In genomic region chr6:126767741-126768140, GRCh38 we compare ENCODE assay signal across 36 cellular contexts.
"Had no signal": no experiment of that assay in that cellular context is flagged by ENCODE, and none has a peak within 500 bp of the region (broad histone marks: within the 10 kb centered on the region; RNA-seq: fewer than 3 reads in every experiment).

No MANE protein-coding gene starts in this region.

- H3K27ac Mint-ChIP-seq: activated CD4-positive, alpha-beta memory T cell treated with anti-CD3 and anti-CD28 coated beads, Interleukin-2, amount 10 ng/mL, durations not matched to agents 7 days and 5 days; activated CD4-positive, alpha-beta T cell treated with anti-CD3 and anti-CD28 coated beads for 36 hours; activated CD4-positive, alpha-beta T cell treated with anti-CD3 and anti-CD28 coated beads, Interleukin-2, amount 10 ng/mL, durations not matched to agents 7 days and 5 days; activated CD8-positive, alpha-beta memory T cell treated with anti-CD3 and anti-CD28 coated beads, Interleukin-2, amount 10 ng/mL, durations not matched to agents 7 days and 5 days; activated CD8-positive, alpha-beta T cell treated with anti-CD3 and anti-CD28 coated beads, Interleukin-2, amount 10 ng/mL, durations not matched to agents 7 days and 5 days; activated naive CD4-positive, alpha-beta T cell treated with anti-CD3 and anti-CD28 coated beads, Interleukin-2, amount 10 ng/mL, durations not matched to agents 7 days and 5 days; activated naive CD4-positive, alpha-beta T cell treated with anti-CD3 and anti-CD28 coated beads, Interleukin-2, amount 50 U/mL, for 24 hours; activated naive CD8-positive, alpha-beta T cell; activated naive CD8-positive, alpha-beta T cell treated with anti-CD3 and anti-CD28 coated beads, Interleukin-2, amount 10 ng/mL, durations not matched to agents 7 days and 5 days; activated naive CD8-positive, alpha-beta T cell treated with anti-CD3 and anti-CD28 coated beads, Interleukin-2, amount 50 U/mL, for 24 hours; activated T-cell treated with anti-CD3 and anti-CD28 coated beads, Interleukin-2, amount 50 U/mL, for 24 hours; activated T-helper 2 cell treated with anti-CD3 and anti-CD28 coated beads, Interferon-gamma antibody, Interleukin-2, Interleukin-4, amounts not matched to agents 10 μg/mL and 5 μg/mL and 100 μg/mL, durations not matched to agents 14 hours and 24 hours and 36 hours; T-helper 1 cell treated with Interleukin-12 subunit alpha and Interleukin-12 subunit beta and Interleukin-4 antibody, amounts not matched to agents 30 μg/mL and 1 μg/mL, for 36 hours; T-helper 2 cell treated with Interferon-gamma antibody and Interleukin-4, amounts not matched to agents 5 μg/mL and 100 μg/mL, for 36 hours had no signal

- H3K4me3 ChIP-seq: adrenal gland, body of pancreas, breast epithelium had no signal

- H3K36me3 Mint-ChIP-seq: activated CD8-positive, alpha-beta memory T cell treated with anti-CD3 and anti-CD28 coated beads, Interleukin-2, amount 10 ng/mL, durations not matched to agents 7 days and 5 days; activated naive CD4-positive, alpha-beta T cell treated with anti-CD3 and anti-CD28 coated beads, Interleukin-2, amount 10 ng/mL, durations not matched to agents 7 days and 5 days; activated naive CD4-positive, alpha-beta T cell treated with anti-CD3 and anti-CD28 coated beads, Interleukin-2, amount 50 U/mL, for 24 hours; activated naive CD8-positive, alpha-beta T cell; activated naive CD8-positive, alpha-beta T cell treated with anti-CD3 and anti-CD28 coated beads, Interleukin-2, amount 10 ng/mL, durations not matched to agents 7 days and 5 days had no signal

- ATAC-seq: activated CD4-positive, alpha-beta T cell treated with anti-CD3 and anti-CD28 coated beads for 36 hours; activated CD4-positive, CD25-positive, alpha-beta regulatory T cell treated with anti-CD3 and anti-CD28 coated beads, Interleukin-2, amount 50 U/mL, for 24 hours; activated CD8-positive, alpha-beta memory T cell treated with anti-CD3 and anti-CD28 coated beads, Interleukin-2, amount 10 ng/mL, durations not matched to agents 7 days and 5 days; activated CD8-positive, alpha-beta T cell treated with anti-CD3 and anti-CD28 coated beads, Interleukin-2, amount 10 ng/mL, durations not matched to agents 7 days and 5 days; activated naive CD8-positive, alpha-beta T cell treated with anti-CD3 and anti-CD28 coated beads, Interleukin-2, amount 50 U/mL, for 24 hours; body of pancreas had no signal

- DNase-seq: activated CD4-positive, alpha-beta memory T cell treated with anti-CD3 and anti-CD28 coated beads, Interleukin-2, amount 10 ng/mL, durations not matched to agents 7 days and 5 days; activated CD4-positive, alpha-beta T cell treated with anti-CD3 and anti-CD28 coated beads for 1 hour; activated CD4-positive, alpha-beta T cell treated with anti-CD3 and anti-CD28 coated beads for 36 hours; activated CD4-positive, alpha-beta T cell treated with anti-CD3 and anti-CD28 coated beads for 48 hours; activated CD4-positive, alpha-beta T cell treated with anti-CD3 and anti-CD28 coated beads, Interleukin-2, amount 10 ng/mL, durations not matched to agents 7 days and 5 days; activated CD4-positive, alpha-beta T cell treated with anti-CD3 and anti-CD28 coated beads, Interleukin-2, amount 50 U/mL, for 48 hours; activated CD4-positive, CD25-positive, alpha-beta regulatory T cell; activated CD8-positive, alpha-beta memory T cell treated with anti-CD3 and anti-CD28 coated beads for 24 hours; activated CD8-positive, alpha-beta memory T cell treated with anti-CD3 and anti-CD28 coated beads, Interleukin-2, amount 10 ng/mL, durations not matched to agents 7 days and 5 days; activated CD8-positive, alpha-beta memory T cell treated with anti-CD3 and anti-CD28 coated beads, Interleukin-2, amount 50 U/mL, for 48 hours; activated CD8-positive, alpha-beta T cell treated with anti-CD3 and anti-CD28 coated beads, Interleukin-2, amount 10 ng/mL, durations not matched to agents 7 days and 5 days; activated effector memory CD4-positive, alpha-beta T cell treated with Interleukin-2 at 50 U/mL for 16 hours; activated gamma-delta T cell; activated naive CD4-positive, alpha-beta T cell treated with anti-CD3 and anti-CD28 coated beads, Interleukin-2, amount 10 ng/mL, durations not matched to agents 7 days and 5 days; activated naive CD4-positive, alpha-beta T cell treated with Interleukin-2 at 50 U/mL for 16 hours; activated naive CD8-positive, alpha-beta T cell treated with anti-CD3 and anti-CD28 coated beads, Interleukin-2, amount 10 ng/mL, durations not matched to agents 7 days and 5 days; activated naive CD8-positive, alpha-beta T cell treated with anti-CD3 and anti-CD28 coated beads, Interleukin-2, amount 50 U/mL, for 24 hours; activated T-cell treated with anti-CD3 and anti-CD28 coated beads, Interleukin-2, amount 50 U/mL, for 24 hours; activated T-cell treated with anti-CD3 and anti-CD28 coated beads, Interleukin-2, amount 50 U/mL, for 48 hours; adrenal gland; amniotic stem cell; aorta; body of pancreas; brain microvascular endothelial cell; central memory CD4-positive, alpha-beta T cell; T-helper 1 cell; T-helper 2 cell; T-helper 9 cell had no signal

- H3K27ac ChIP-seq: adrenal gland, body of pancreas, brain microvascular endothelial cell, breast epithelium, VCaP had no signal

- H3K27me3 Mint-ChIP-seq: activated CD4-positive, alpha-beta memory T cell treated with anti-CD3 and anti-CD28 coated beads, Interleukin-2, amount 10 ng/mL, durations not matched to agents 7 days and 5 days; activated CD8-positive, alpha-beta memory T cell treated with anti-CD3 and anti-CD28 coated beads, Interleukin-2, amount 10 ng/mL, durations not matched to agents 7 days and 5 days; activated naive CD4-positive, alpha-beta T cell treated with anti-CD3 and anti-CD28 coated beads, Interleukin-2, amount 10 ng/mL, durations not matched to agents 7 days and 5 days; activated naive CD4-positive, alpha-beta T cell treated with anti-CD3 and anti-CD28 coated beads, Interleukin-2, amount 50 U/mL, for 24 hours; activated naive CD8-positive, alpha-beta T cell; activated naive CD8-positive, alpha-beta T cell treated with anti-CD3 and anti-CD28 coated beads, Interleukin-2, amount 10 ng/mL, durations not matched to agents 7 days and 5 days; activated naive CD8-positive, alpha-beta T cell treated with anti-CD3 and anti-CD28 coated beads, Interleukin-2, amount 50 U/mL, for 24 hours; activated T-cell treated with anti-CD3 and anti-CD28 coated beads, Interleukin-2, amount 50 U/mL, for 24 hours had no signal

- H3K4me3 Mint-ChIP-seq: activated CD4-positive, alpha-beta memory T cell treated with anti-CD3 and anti-CD28 coated beads, Interleukin-2, amount 10 ng/mL, durations not matched to agents 7 days and 5 days; activated CD4-positive, alpha-beta T cell treated with anti-CD3 and anti-CD28 coated beads for 36 hours; activated CD4-positive, alpha-beta T cell treated with anti-CD3 and anti-CD28 coated beads, Interleukin-2, amount 10 ng/mL, durations not matched to agents 7 days and 5 days; activated CD8-positive, alpha-beta memory T cell treated with anti-CD3 and anti-CD28 coated beads, Interleukin-2, amount 10 ng/mL, durations not matched to agents 7 days and 5 days; activated CD8-positive, alpha-beta T cell treated with anti-CD3 and anti-CD28 coated beads, Interleukin-2, amount 10 ng/mL, durations not matched to agents 7 days and 5 days; activated naive CD4-positive, alpha-beta T cell treated with anti-CD3 and anti-CD28 coated beads, Interleukin-2, amount 10 ng/mL, durations not matched to agents 7 days and 5 days; activated naive CD4-positive, alpha-beta T cell treated with anti-CD3 and anti-CD28 coated beads, Interleukin-2, amount 50 U/mL, for 24 hours; activated naive CD8-positive, alpha-beta T cell; activated naive CD8-positive, alpha-beta T cell treated with anti-CD3 and anti-CD28 coated beads, Interleukin-2, amount 10 ng/mL, durations not matched to agents 7 days and 5 days; activated naive CD8-positive, alpha-beta T cell treated with anti-CD3 and anti-CD28 coated beads, Interleukin-2, amount 50 U/mL, for 24 hours; activated T-cell treated with anti-CD3 and anti-CD28 coated beads, Interleukin-2, amount 50 U/mL, for 24 hours; T-helper 1 cell treated with Interleukin-12 subunit alpha and Interleukin-12 subunit beta and Interleukin-4 antibody, amounts not matched to agents 30 μg/mL and 1 μg/mL, for 36 hours; T-helper 2 cell treated with Interferon-gamma antibody and Interleukin-4, amounts not matched to agents 5 μg/mL and 100 μg/mL, for 36 hours had no signal

- H3K9me3 ChIP-seq: adrenal gland, body of pancreas, breast epithelium had no signal

- H3K36me3 ChIP-seq: adrenal gland, brain microvascular endothelial cell, breast epithelium had no signal

- H3K9me3 Mint-ChIP-seq: activated CD4-positive, alpha-beta T cell treated with anti-CD3 and anti-CD28 coated beads, Interleukin-2, amount 10 ng/mL, durations not matched to agents 7 days and 5 days; activated naive CD4-positive, alpha-beta T cell treated with anti-CD3 and anti-CD28 coated beads, Interleukin-2, amount 10 ng/mL, durations not matched to agents 7 days and 5 days; activated naive CD4-positive, alpha-beta T cell treated with anti-CD3 and anti-CD28 coated beads, Interleukin-2, amount 50 U/mL, for 24 hours; activated naive CD8-positive, alpha-beta T cell treated with anti-CD3 and anti-CD28 coated beads, Interleukin-2, amount 10 ng/mL, durations not matched to agents 7 days and 5 days; activated naive CD8-positive, alpha-beta T cell treated with anti-CD3 and anti-CD28 coated beads, Interleukin-2, amount 50 U/mL, for 24 hours; activated T-helper 2 cell treated with anti-CD3 and anti-CD28 coated beads, Interferon-gamma antibody, Interleukin-2, Interleukin-4, amounts not matched to agents 10 μg/mL and 5 μg/mL and 100 μg/mL, durations not matched to agents 14 hours and 24 hours and 36 hours; T-helper 1 cell treated with Interleukin-12 subunit alpha and Interleukin-12 subunit beta and Interleukin-4 antibody, amounts not matched to agents 30 μg/mL and 1 μg/mL, for 36 hours; T-helper 2 cell treated with Interferon-gamma antibody and Interleukin-4, amounts not matched to agents 5 μg/mL and 100 μg/mL, for 36 hours had no signal

- H3K4me1 Mint-ChIP-seq: activated CD4-positive, alpha-beta memory T cell treated with anti-CD3 and anti-CD28 coated beads, Interleukin-2, amount 10 ng/mL, durations not matched to agents 7 days and 5 days; activated CD4-positive, alpha-beta T cell treated with anti-CD3 and anti-CD28 coated beads for 36 hours; activated CD4-positive, alpha-beta T cell treated with anti-CD3 and anti-CD28 coated beads, Interleukin-2, amount 10 ng/mL, durations not matched to agents 7 days and 5 days; activated CD8-positive, alpha-beta memory T cell treated with anti-CD3 and anti-CD28 coated beads, Interleukin-2, amount 10 ng/mL, durations not matched to agents 7 days and 5 days; activated naive CD4-positive, alpha-beta T cell treated with anti-CD3 and anti-CD28 coated beads, Interleukin-2, amount 10 ng/mL, durations not matched to agents 7 days and 5 days; activated naive CD4-positive, alpha-beta T cell treated with anti-CD3 and anti-CD28 coated beads, Interleukin-2, amount 50 U/mL, for 24 hours; activated naive CD8-positive, alpha-beta T cell treated with anti-CD3 and anti-CD28 coated beads, Interleukin-2, amount 10 ng/mL, durations not matched to agents 7 days and 5 days; activated naive CD8-positive, alpha-beta T cell treated with anti-CD3 and anti-CD28 coated beads, Interleukin-2, amount 50 U/mL, for 24 hours had no signal

- H3K27me3 ChIP-seq: adrenal gland, body of pancreas, brain microvascular endothelial cell, breast epithelium had no signal

- H3K4me1 ChIP-seq: adrenal gland, body of pancreas, breast epithelium had no signal
